22 cellular contexts compared by ENCODE assay signal in genomic region chr3:143963946-143964345, GRCh38.
"Had no signal": no experiment of that assay in that cellular context is flagged by ENCODE, and none has a peak within 500 bp of the region (broad histone marks: within the 10 kb centered on the region; RNA-seq: fewer than 3 reads in every experiment).

No MANE protein-coding gene starts in this region.

- H3K27me3 ChIP-seq: colonic mucosa, hepatocyte, tibial artery had no signal

- H3K4me3 Mint-ChIP-seq: activated CD4-positive, alpha-beta memory T cell treated with anti-CD3 and anti-CD28 coated beads for 36 hours; activated naive CD8-positive, alpha-beta T cell treated with anti-CD3 and anti-CD28 coated beads, Interleukin-2, amount 10 ng/mL, durations not matched to agents 7 days and 5 days; activated T-helper 1 cell treated with anti-CD3 and anti-CD28 coated beads, Interleukin-12 subunit alpha, Interleukin-12 subunit beta, Interleukin-2, Interleukin-4 antibody, amounts not matched to agents 30 ng/mL and 10 ng/mL and 1 ng/mL, durations not matched to agents 14 hours and 24 hours and 36 hours; brain; central memory CD8-positive, alpha-beta T cell; mesothelial cell of epicardium; nephron; stimulated activated memory B cell treated with anti-CD40 and anti-IgM and Interleukin-4, amounts not matched to agents 10 μg/mL and 1 μg/mL and 100 μg/mL, for 72 hours; WTC11 had no signal

- H3K4me1 ChIP-seq: colonic mucosa, lower lobe of right lung, parathyroid adenoma, tibial artery had no signal

- H3K4me3 ChIP-seq: colonic mucosa, hepatocyte, lower lobe of right lung, tibial artery had no signal

- H3K9me3 ChIP-seq: colonic mucosa, lower lobe of right lung, tibial artery had no signal

- H3K4me1 Mint-ChIP-seq: activated naive CD8-positive, alpha-beta T cell treated with anti-CD3 and anti-CD28 coated beads, Interleukin-2, amount 10 ng/mL, durations not matched to agents 7 days and 5 days; brain; central memory CD8-positive, alpha-beta T cell; mesothelial cell of epicardium; nephron; stimulated activated memory B cell treated with anti-CD40 and anti-IgM and Interleukin-4, amounts not matched to agents 10 μg/mL and 1 μg/mL and 100 μg/mL, for 72 hours had no signal

- ATAC-seq: left colon; lower lobe of right lung; sciatic nerve; stimulated activated memory B cell treated with anti-CD40 and anti-IgM and Interleukin-4, amounts not matched to agents 10 μg/mL and 1 μg/mL and 100 μg/mL, for 72 hours; WTC11 had no signal

- H3K27ac ChIP-seq: colonic mucosa, hepatocyte, lower lobe of right lung, parathyroid adenoma, tibial artery had no signal

- DNase-seq: activated CD4-positive, alpha-beta memory T cell treated with anti-CD3 and anti-CD28 coated beads for 36 hours; activated CD4-positive, alpha-beta T cell treated with anti-CD3 and anti-CD28 coated beads for 4 hours; activated naive CD8-positive, alpha-beta T cell treated with anti-CD3 and anti-CD28 coated beads, Interleukin-2, amount 10 ng/mL, durations not matched to agents 7 days and 5 days; activated T-cell treated with anti-CD3 and anti-CD28 coated beads for 4 hours; anterior cingulate cortex; colonic mucosa; left colon; lower lobe of right lung; stimulated activated CD4-positive, alpha-beta T cell treated with anti-CD3 and anti-CD28 coated beads, Interleukin-4, amount 100 ng/mL, for 4 hours; SW 1271; T-helper 2 cell; tibial artery had no signal

- H3K27ac Mint-ChIP-seq: activated CD4-positive, alpha-beta memory T cell treated with anti-CD3 and anti-CD28 coated beads for 36 hours; activated naive CD8-positive, alpha-beta T cell treated with anti-CD3 and anti-CD28 coated beads, Interleukin-2, amount 10 ng/mL, durations not matched to agents 7 days and 5 days; activated T-helper 1 cell treated with anti-CD3 and anti-CD28 coated beads, Interleukin-12 subunit alpha, Interleukin-12 subunit beta, Interleukin-2, Interleukin-4 antibody, amounts not matched to agents 30 ng/mL and 10 ng/mL and 1 ng/mL, durations not matched to agents 14 hours and 24 hours and 36 hours; brain; mesothelial cell of epicardium; nephron; stimulated activated memory B cell treated with anti-CD40 and anti-IgM and Interleukin-4, amounts not matched to agents 10 μg/mL and 1 μg/mL and 100 μg/mL, for 72 hours; WTC11 had no signal

- H3K36me3 ChIP-seq: colonic mucosa, lower lobe of right lung, tibial artery had no signal
